Comparison of ENCODE assay signal across 11 cellular contexts in the genomic region with DNA sequence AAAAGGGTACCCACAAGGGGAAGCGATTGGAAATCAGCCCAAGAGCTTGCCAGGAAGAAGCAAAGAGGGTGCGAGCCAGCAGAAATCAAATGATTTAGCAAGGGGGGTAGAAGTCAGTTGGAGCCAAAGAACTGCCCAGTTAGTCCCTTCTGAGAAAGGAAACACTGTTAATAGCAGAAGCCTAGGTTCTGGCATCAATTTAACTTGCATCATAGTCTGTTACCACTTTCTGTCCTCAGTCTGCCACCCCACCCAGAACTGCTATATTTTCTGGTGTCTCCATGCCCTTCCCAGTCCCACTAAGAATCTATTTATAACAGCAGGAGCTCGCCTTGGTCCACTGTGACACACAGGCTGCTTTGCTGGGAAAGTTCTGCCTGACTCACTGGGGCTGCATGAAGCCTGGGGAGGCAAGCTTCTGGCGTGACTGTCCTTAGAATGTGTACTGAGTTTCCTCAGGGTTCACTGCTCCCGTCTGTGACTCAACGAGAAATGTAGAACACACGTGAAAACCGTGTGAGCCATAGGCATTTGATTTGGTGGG.
DNase-seq lines count a peak whose midpoint lies in the region; ATAC-seq and TF ChIP-seq lines count a peak whose summit lies in the region.
"Had no signal": no experiment of that assay in that cellular context is flagged by ENCODE, and none has a peak within 500 bp of the region (broad histone marks: within the 10 kb centered on the region; RNA-seq: fewer than 3 reads in every experiment).

No MANE protein-coding gene starts in this region.

- H3T11ph ChIP-seq in H9 (ENCODE audit: low read length) = no peak overlapping the region

- H2BK120ac ChIP-seq in H9 (ENCODE audit: low read depth, low read length, poor library complexity, severe bottlenecking) = no peak overlapping the region

- H3K27ac ChIP-seq in H9 (ENCODE audit: insufficient read length, low read depth, low read length) = no peak overlapping the region
- H3K27ac ChIP-seq in suprapubic skin = peak overlapping the region; percentile 39

- H3K79me2 ChIP-seq in H9 (ENCODE audit: insufficient read depth, low read length) = no peaks in the 10 kb centered on the region

- H2AFZ ChIP-seq in H9 (ENCODE audit: low read length) = no peak overlapping the region

- no peak overlapping the region for H3K4ac ChIP-seq in H9 (ENCODE audit: low read depth, low read length)

- H2AK5ac ChIP-seq in H9 (ENCODE audit: insufficient read length, low read length) = no peak overlapping the region

- H3K9me3 ChIP-seq in H9 (ENCODE audit: control insufficient read depth, low read depth, low read length) = no peaks in the 10 kb centered on the region
- no peaks in the 10 kb centered on the region for H3K9me3 ChIP-seq in suprapubic skin

- H3K36me3 Mint-ChIP-seq in H9 (ENCODE audit: insufficient read depth in 1 of 3, low read depth in 3 of 3) = no peaks in the 10 kb centered on the region; a peak in 1 of 7 replicates

- H3K27me3 ChIP-seq in H9 (ENCODE audit: insufficient read depth, low read length) (no peaks in the 10 kb centered on the region), suprapubic skin (no peaks in the 10 kb centered on the region)

- H3K56ac ChIP-seq in H9 (ENCODE audit: insufficient read length, low read depth, low read length) = no peak overlapping the region

- H3K4me1 Mint-ChIP-seq in H9 = peaks cover 0 to 2% of the 10 kb centered on the region in 2 experiments; a peak in 1 of 4 replicates

- no peak overlapping the region for H3K23ac ChIP-seq in H9 (ENCODE audit: insufficient read length, low read depth, low read length)

- H2BK5ac ChIP-seq in H9 (ENCODE audit: insufficient read length, low read length) = no peak overlapping the region

- no peak overlapping the region for H4K8ac ChIP-seq in H9 (replicated peaks; ENCODE audit: insufficient read length, low read depth, low read length)

- no peak overlapping the region for H2BK15ac ChIP-seq in H9 (ENCODE audit: low read depth, low read length)

- TF ChIP-seq EP300 in suprapubic skin (IDR thresholded peaks at IDR 0.05) = no peak

- H3K27me3 Mint-ChIP-seq in H9 (ENCODE audit: low read depth) = no peaks in the 10 kb centered on the region

- H3K4me3 ChIP-seq in cardiac fibroblast (replicated peaks in 1 of 2; ENCODE audit: low read depth in 2 of 2, low read length in 2 of 2) (peak overlapping the region in 1 of 2 donors; percentile 16), suprapubic skin (no peak overlapping the region)

- no peak overlapping the region for H2BK12ac ChIP-seq in H9 (ENCODE audit: insufficient read length, low read depth, low read length)

- no peaks in the 10 kb centered on the region for H4K20me1 ChIP-seq in H9 (ENCODE audit: control insufficient read depth, insufficient read depth, insufficient read length)

- no peak overlapping the region for H4K91ac ChIP-seq in H9 (ENCODE audit: insufficient read length, low read depth, low read length)

- H4K5ac ChIP-seq in H9 (ENCODE audit: insufficient read length, low read depth, low read length) = no peak overlapping the region

- H3K4me3 Mint-ChIP-seq in H9 = no peak overlapping the region

- no peaks in the 10 kb centered on the region for H3K9me3 Mint-ChIP-seq in H9

- no CpG with 5 or more reads among the region's 8 CpGs for WGBS in H9 (ENCODE audit: extremely low coverage, insufficient read length, low lambda C conversion rate)
- WGBS in suprapubic skin = 35% methylated on average over 8 of the region's 8 CpGs

- H3K23me2 ChIP-seq in H9 (ENCODE audit: insufficient read length, low read depth, low read length, poor library complexity, severe bottlenecking) = no peaks in the 10 kb centered on the region

- no peak overlapping the region for H3K18ac ChIP-seq in H9 (ENCODE audit: insufficient read length, low read depth, low read length)

- no peak for TF ChIP-seq CTCF in H9 (conservative IDR thresholded peaks at IDR 0.05)
- TF ChIP-seq CTCF in cardiac fibroblast (IDR thresholded peaks at IDR 0.05; ENCODE audit: low read depth, low read length) = no peak
- no peak for TF ChIP-seq CTCF in suprapubic skin (IDR thresholded peaks at IDR 0.05)

- peak overlapping the region in 2 of 3 experiments; percentile 4 to 58; a peak in 1 of 7 replicates for H3K27ac Mint-ChIP-seq in H9

- H2BK20ac ChIP-seq in H9 (ENCODE audit: low read depth, low read length, poor library complexity, severe bottlenecking) = no peak overlapping the region

- H3K4me1 ChIP-seq in H9 (ENCODE audit: insufficient read depth, low read length) = no peaks in the 10 kb centered on the region; the same call in 1 of the 2 replicates
- H3K4me1 ChIP-seq in suprapubic skin = peaks cover 3% of the 10 kb centered on the region

- no peak overlapping the region for H3K9ac ChIP-seq in H9 (ENCODE audit: extremely low read depth, insufficient read length, low read length)

- H3K14ac ChIP-seq in H9 (ENCODE audit: insufficient read depth, low read length) = no peak overlapping the region

- ATAC-seq in HG03039 (IDR thresholded peaks at IDR 0.05; ENCODE audit: unreplicated experiment) = no peak
- ATAC-seq: stimulated activated naive CD8-positive, alpha-beta T cell treated with anti-CD3 and anti-CD28 coated beads, Interleukin-15, Interleukin-2, amounts not matched to agents 100 U/mL and 50 U/mL, for 24 hours had no signal

- no peaks in the 10 kb centered on the region for H3K79me1 ChIP-seq in H9 (ENCODE audit: insufficient read depth, low read depth, low read length, poor library complexity, severe bottlenecking)

- DNase-seq in H9 (no peak), cardiac fibroblast (ENCODE audit: low read depth in 2 of 2) (peak; percentile 96 to 99), kidney glomerular epithelial cell (lab: John Stamatoyannopoulos, UW) (peak; percentile 92), suprapubic skin (ENCODE audit: low spot score in 2 of 2) (peak; percentile 78 to 79), GM19240 (ENCODE audit: insufficient read length, low spot score) (no peak), GDM1 (lab: John Stamatoyannopoulos, UW) (no peak)
- no peak for DNase-seq in activated CD8-positive, alpha-beta memory T cell treated with anti-CD3 and anti-CD28 coated beads, Interleukin-2, amount 50 U/mL, for 48 hours
- DNase-seq: cortex of kidney; NCI-H1417 treated with DMSO at 0.1 percent for 48 hours; stimulated activated naive CD8-positive, alpha-beta T cell treated with anti-CD3 and anti-CD28 coated beads, Interleukin-15, Interleukin-2, amounts not matched to agents 100 U/mL and 50 U/mL, for 24 hours had no signal

- no peak for TF ChIP-seq POLR2A in suprapubic skin (IDR thresholded peaks at IDR 0.05)

- H3K36me3 ChIP-seq in suprapubic skin = no peaks in the 10 kb centered on the region

- no peak overlapping the region for H3K4me2 ChIP-seq in H9 (ENCODE audit: insufficient read depth, insufficient read length, low read length)

Comparison
In these comparisons a context has a peak if more than half of its experiments do, and no peak if none do; other contexts are left out.
1. DNase-seq: peak in cardiac fibroblast (2 of 2), kidney glomerular epithelial cell (single experiment) and suprapubic skin (2 of 2); none in H9 (single experiment), activated CD8-positive, alpha-beta memory T cell treated with anti-CD3 and anti-CD28 coated beads, Interleukin-2, amount 50 U/mL, for 48 hours (single experiment), GM19240 (single experiment) and GDM1 (single experiment).